ENCODE assay signal across 11 cellular contexts in the genomic region with DNA sequence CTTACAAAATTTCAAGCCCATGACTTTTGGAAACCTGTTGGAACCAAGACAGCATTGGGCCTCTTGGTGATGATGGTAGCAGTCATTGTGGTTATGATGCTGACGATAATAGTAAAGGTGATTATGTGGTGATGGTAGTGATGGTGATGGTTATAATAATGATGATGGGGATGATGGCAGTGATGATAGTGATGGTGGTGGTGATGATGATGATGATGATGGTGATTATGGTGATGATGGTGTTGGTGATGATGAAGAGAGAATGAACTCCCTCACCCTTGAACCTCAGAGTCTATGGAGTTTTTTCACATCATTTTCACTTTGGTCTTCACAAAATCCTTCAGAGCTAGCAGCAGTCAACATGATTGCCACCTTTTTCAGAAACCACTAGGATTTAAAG.
"Had no signal": no experiment of that assay in that cellular context is flagged by ENCODE, and none has a peak within 500 bp of the region (broad histone marks: within the 10 kb centered on the region; RNA-seq: fewer than 3 reads in every experiment).

No MANE protein-coding gene starts in this region.

- H3K4me3 ChIP-seq: GM23248, GM23338, HAP-1 had no signal

- H3K9ac ChIP-seq: GM23248 had no signal

- H3K27ac ChIP-seq: GM23248 had no signal

- ATAC-seq: GM23338, HCT116 had no signal

- H3K36me3 ChIP-seq: HAP-1 had no signal

- H3K4me1 ChIP-seq: HAP-1 had no signal

- H2AFZ ChIP-seq: GM23248, GM23338 had no signal

- H3K4me2 ChIP-seq: GM23338 had no signal

- DNase-seq: GM23248, GOT3, H7, H9, HCEC 1CT, HFFc6 had no signal

- H3K9me3 ChIP-seq: HAP-1 had no signal

- FAIRE-seq: H1, H54 had no signal
